27 cellular contexts compared by ENCODE assay signal in the genomic region with DNA sequence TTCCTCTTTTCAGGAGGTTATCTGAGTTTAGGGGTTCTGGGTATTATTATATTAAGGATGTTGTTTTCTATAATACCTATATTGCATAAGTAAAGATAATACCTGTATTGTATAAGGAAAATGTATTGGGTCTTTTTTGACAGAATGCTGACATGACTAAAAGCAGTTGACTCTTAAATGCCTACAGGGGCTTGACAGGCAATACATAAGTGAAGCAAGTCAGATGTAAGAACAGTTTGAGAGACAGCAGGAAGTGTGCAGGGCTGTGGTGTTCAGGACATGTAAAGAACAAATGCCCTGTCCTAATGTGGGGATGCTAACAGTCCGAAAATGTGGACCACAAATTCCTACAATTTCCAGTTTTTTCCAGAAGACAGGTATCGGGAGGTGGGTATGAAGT. TPM values are rescaled to one million over a fixed set of nuclear protein-coding genes. Genes with fewer than 3 reads are reported as not detected.
DNase-seq lines count a peak whose midpoint lies in the region; ATAC-seq, FAIRE-seq and TF ChIP-seq lines count a peak whose summit lies in the region.
"Had no signal": no experiment of that assay in that cellular context is flagged by ENCODE, and none has a peak within 500 bp of the region (broad histone marks: within the 10 kb centered on the region; RNA-seq: fewer than 3 reads in every experiment).

No MANE protein-coding gene starts in this region.

- no peaks in the 10 kb centered on the region for H3K79me2 ChIP-seq in HepG2 (ENCODE audit: insufficient read depth, low read length)
- no peaks in the 10 kb centered on the region for H3K79me2 ChIP-seq in neural cell (replicated peaks; ENCODE audit: insufficient read depth, low read length)

- TF ChIP-seq CTCF in A549 (IDR thresholded peaks at IDR 0.05) (no peak), HepG2 (CRISPR knock-in tag; IDR thresholded peaks at IDR 0.05) (no peak), neural cell (IDR thresholded peaks at IDR 0.05; ENCODE audit: poor library complexity, severe bottlenecking) (no peak)

- H3K9me2 ChIP-seq in neural cell (ENCODE audit: insufficient read depth, low read length): no peaks in the 10 kb centered on the region

- no peak overlapping the region for H3K4me2 ChIP-seq in A549
- no peak overlapping the region for H3K4me2 ChIP-seq in HepG2 (ENCODE audit: low read depth, low read length)
- H3K4me2 ChIP-seq in neural cell (ENCODE audit: low read length): no peak overlapping the region
- H3K4me2 ChIP-seq: BLaER1 had no signal

- H4K20me1 ChIP-seq in HepG2 (ENCODE audit: insufficient read depth, low read length) (no peaks in the 10 kb centered on the region), neural cell (ENCODE audit: insufficient read depth) (no peaks in the 10 kb centered on the region)
- H4K20me1 ChIP-seq: BLaER1 had no signal

- no peaks in the 10 kb centered on the region for H3K9me3 Mint-ChIP-seq in activated naive CD4-positive, alpha-beta T cell treated with anti-CD3 and anti-CD28 coated beads, Interleukin-2, amount 50 U/mL, for 72 hours
- H3K9me3 Mint-ChIP-seq: CD4-positive, alpha-beta memory T cell had no signal

- CTCF ChIA-PET in A549 (lab: Yijun Ruan, JAX): no interaction called here
- CTCF ChIA-PET in HepG2 (lab: Yijun Ruan, JAX; ENCODE audit: low intra/inter-chr PET ratio, low total read pairs): no interaction called here

- no TSS peak for BruUV-seq in HepG2 (replicated peaks; lab: Mats Ljungman, UMichigan)

- TF ChIP-seq EP300 in A549 (IDR thresholded peaks at IDR 0.05) (no peak), HepG2 (IDR thresholded peaks at IDR 0.05; ENCODE audit: low read depth in 2 of 2, low read length in 2 of 2) (no peak), HepG2 (CRISPR knock-in tag; IDR thresholded peaks at IDR 0.05; ENCODE audit: borderline replicate concordance) (no peak), neural cell (conservative IDR thresholded peaks at IDR 0.05; ENCODE audit: poor library complexity, severe bottlenecking) (peak; percentile 80)

- no peak overlapping the region for H3K9ac ChIP-seq in HepG2 (ENCODE audit: insufficient read depth, low read depth, low read length)
- no peak overlapping the region for H3K9ac ChIP-seq in neural cell (ENCODE audit: low read length)
- H3K9ac ChIP-seq: BLaER1 had no signal

- H3K36me3 ChIP-seq in HepG2 (replicated peaks in 1 of 2; ENCODE audit: control insufficient read depth in 1 of 2, insufficient read depth in 2 of 2, low read length in 2 of 2): no peaks in the 10 kb centered on the region
- H3K36me3 ChIP-seq in neural cell (ENCODE audit: insufficient read depth, low read length): no peaks in the 10 kb centered on the region
- H3K36me3 ChIP-seq: BE2C, BLaER1 had no signal

- in situ Hi-C loops in HepG2 (cut with HindIII; ENCODE audit: extremely low pct_ligation_motif_present, low pct_unique_long_range_greater_than_20kb): no loop called here

- H3K9me3 ChIP-seq in A549 (no peaks in the 10 kb centered on the region), HepG2 (ENCODE audit: low read length) (no peaks in the 10 kb centered on the region), neural cell (ENCODE audit: low read length) (no peaks in the 10 kb centered on the region)
- H3K9me3 ChIP-seq: BE2C, BLaER1 had no signal

- TF ChIP-seq RAD21 in A549 (conservative IDR thresholded peaks at IDR 0.05 in 1 of 2, IDR thresholded peaks at IDR 0.05 in 1 of 2) (no peak), HepG2 (CRISPR knock-in tag; IDR thresholded peaks at IDR 0.05) (no peak), neural cell (conservative IDR thresholded peaks at IDR 0.05) (no peak)

- no peak overlapping the region for H2AFZ ChIP-seq in HepG2 (ENCODE audit: low read length)
- H2AFZ ChIP-seq in neural cell (ENCODE audit: low read depth, low read length): no peak overlapping the region

- WGBS in A549 (ENCODE audit: missing lambda C conversion rate): 0% methylated on average over 2 of the region's 2 CpGs
- 0% methylated on average over 2 of the region's 2 CpGs for WGBS in HepG2 (ENCODE audit: low lambda C conversion rate)

- DNase-seq in A549 (ENCODE audit: low read depth in 1 of 2, low spot score in 1 of 2): no peak
- DNase-seq in HepG2 (ENCODE audit: low spot score): no peak
- no peak for DNase-seq in sciatic nerve (ENCODE audit: low spot score)
- no peak for DNase-seq in stimulated activated naive CD4-positive, alpha-beta T cell (lab: John Stamatoyannopoulos, UW)
- DNase-seq in activated naive CD4-positive, alpha-beta T cell treated with anti-CD3 and anti-CD28 coated beads, Interleukin-2, amount 50 U/mL, for 72 hours (ENCODE audit: low spot score in 2 of 2): no peak
- DNase-seq: ACHN; BE2C; C1 segment of cervical spinal cord; CD4-positive, alpha-beta memory T cell; CD4-positive, CD25-positive, alpha-beta regulatory T cell; CD8-positive, alpha-beta memory T cell; COR-L47; DMS 273 treated with DMSO at 0.1 percent for 48 hours; DMS153; DMS53; DMS79; DND-41; EL; GDM1 had no signal

- POLR2A ChIA-PET in A549 (lab: Yijun Ruan, JAX): no interaction called here
- POLR2A ChIA-PET in HepG2 (lab: Yijun Ruan, JAX): no interaction called here

- H3K27ac ChIP-seq in A549: no peak overlapping the region
- no peak overlapping the region for H3K27ac ChIP-seq in HepG2 (ENCODE audit: extremely low read length, insufficient read depth, low read length)
- no peak overlapping the region for H3K27ac ChIP-seq in neural cell (ENCODE audit: low read length)
- H3K27ac ChIP-seq: 22Rv1, BLaER1 had no signal

- H3K4me1 ChIP-seq in A549 (no peaks in the 10 kb centered on the region), HepG2 (ENCODE audit: insufficient read depth, low read length) (no peaks in the 10 kb centered on the region)
- H3K4me1 ChIP-seq: BE2C, BLaER1 had no signal

- H3K4me3 ChIP-seq in A549: no peak overlapping the region
- H3K4me3 ChIP-seq in HepG2 (replicated peaks in 1 of 3; ENCODE audit: insufficient read depth in 1 of 3, low read depth in 2 of 3, low read length in 3 of 3): no peak overlapping the region
- H3K4me3 ChIP-seq in neural cell (ENCODE audit: low read length): no peak overlapping the region
- H3K4me3 ChIP-seq: BLaER1, GM12878 had no signal

- TF ChIP-seq POLR2A in A549 (IDR thresholded peaks at IDR 0.05; ENCODE audit: low read length) (no peak), HepG2 (IDR thresholded peaks at IDR 0.05; ENCODE audit: insufficient read depth in 1 of 2, low read depth in 2 of 2, low read length in 2 of 2) (no peak)

- H3K36me3 Mint-ChIP-seq in activated naive CD4-positive, alpha-beta T cell treated with anti-CD3 and anti-CD28 coated beads, Interleukin-2, amount 50 U/mL, for 72 hours: no peaks in the 10 kb centered on the region
- H3K36me3 Mint-ChIP-seq: CD14-positive monocyte; CD4-positive, alpha-beta memory T cell; CD4-positive, CD25-positive, alpha-beta regulatory T cell; CD8-positive, alpha-beta memory T cell had no signal

- intact Hi-C loops in HepG2 (cut with micrococcal nuclease; ENCODE audit: unreplicated experiment) (no loop called here), sciatic nerve (cut with DNase I) (no loop called here)

- no peak for FAIRE-seq in A549 (lab: Jason Lieb, UNC)
- FAIRE-seq in HepG2 (lab: Jason Lieb, UNC): no peak
- FAIRE-seq: GM12878, GM12892, GM18507 had no signal

- ATAC-seq in A549 (no peak), HepG2 (no peak), sciatic nerve (no peak)
- ATAC-seq in activated naive CD4-positive, alpha-beta T cell treated with anti-CD3 and anti-CD28 coated beads, Interleukin-2, amount 50 U/mL, for 72 hours: no peak
- ATAC-seq: GM12878 had no signal

- no peaks in the 10 kb centered on the region for H3K27me3 ChIP-seq in HepG2 (ENCODE audit: control insufficient read depth in 1 of 2, insufficient read depth in 2 of 2, low read length in 2 of 2)
- no peaks in the 10 kb centered on the region for H3K27me3 ChIP-seq in neural cell (ENCODE audit: insufficient read depth, low read depth, low read length)
- H3K27me3 ChIP-seq: BE2C, BLaER1 had no signal

- H3K27ac Mint-ChIP-seq in activated naive CD4-positive, alpha-beta T cell treated with anti-CD3 and anti-CD28 coated beads, Interleukin-2, amount 50 U/mL, for 72 hours: no peak overlapping the region
- H3K27ac Mint-ChIP-seq: CD14-positive monocyte; CD4-positive, alpha-beta memory T cell; CD4-positive, CD25-positive, alpha-beta regulatory T cell; CD8-positive, alpha-beta memory T cell had no signal

- no peaks in the 10 kb centered on the region for H3F3A ChIP-seq in neural cell (ENCODE audit: insufficient read depth, low read length, poor library complexity, severe bottlenecking)

RNA-seq across cellular contexts. Expression of a gene that starts 30.2 kb away (rescaled TPM):
- not detected in 2 replicates for polyA plus RNA-seq in A549 (2011; rRNA removed)
- not detected in 2 replicates for polyA plus RNA-seq in A549 (2012; cell fraction: cytosol; rRNA removed)
- not detected in 2 replicates for polyA plus RNA-seq in A549 (2012; cell fraction: nucleus; rRNA removed)
- not detected in 3 replicates for polyA plus RNA-seq in A549 (2017; fragmentation: RNase III; extraction: RNeasy Plus Mini Kit Qiagen cat#74134 plus additional on column Dnase treatment)
- polyA minus RNA-seq in A549 (2011; rRNA and poly(A)+ RNA removed): not detected in 2 replicates
- not detected in 2 replicates for total RNA-seq in HepG2 (2016; rRNA removed; fragmentation: Illumina TruSeq; extraction: Trizol)
- not detected in 2 replicates for total RNA-seq in HepG2 (2016; cell fraction: cytosol; rRNA removed; fragmentation: Illumina TruSeq; extraction: Trizol; ENCODE audit: low read depth)
- not detected in 2 replicates for total RNA-seq in HepG2 (2016; cell fraction: insoluble cytoplasmic fraction; rRNA removed; fragmentation: Illumina TruSeq; extraction: Trizol)
- total RNA-seq in HepG2 (2016; cell fraction: membrane; rRNA removed; fragmentation: Illumina TruSeq; extraction: Trizol): not detected in 2 replicates
- total RNA-seq in HepG2 (2016; cell fraction: nucleus; rRNA removed; fragmentation: Illumina TruSeq; extraction: Trizol): not detected in 2 replicates
- polyA plus RNA-seq in HepG2 (2011; rRNA removed): not detected in 2 replicates
- polyA plus RNA-seq in HepG2 (2011; cell fraction: cytosol; rRNA removed): not detected in 2 replicates
- polyA plus RNA-seq in HepG2 (2011; cell fraction: nucleus; rRNA removed): not detected in 2 replicates
- not detected in 2 replicates for polyA plus RNA-seq in HepG2 (2012)
- not detected in 2 replicates for polyA plus RNA-seq in HepG2 (2016; cell fraction: cytosol; fragmentation: Illumina TruSeq; extraction: Trizol; ENCODE audit: low read depth)
- polyA plus RNA-seq in HepG2 (2016; cell fraction: insoluble cytoplasmic fraction; fragmentation: Illumina TruSeq; extraction: Trizol; ENCODE audit: low read depth): not detected in 2 replicates
- not detected in 2 replicates for polyA plus RNA-seq in HepG2 (2016; cell fraction: membrane; fragmentation: Illumina TruSeq; extraction: Trizol; ENCODE audit: low read depth)
- polyA plus RNA-seq in HepG2 (2016; cell fraction: nucleus; fragmentation: Illumina TruSeq; extraction: Trizol; ENCODE audit: insufficient read depth, low read depth): not detected in 2 replicates
- not detected in 2 replicates for polyA minus RNA-seq in HepG2 (2011; rRNA and poly(A)+ RNA removed; ENCODE audit: low replicate concordance)
- not detected in 2 replicates for polyA minus RNA-seq in HepG2 (2011; cell fraction: cytosol; rRNA and poly(A)+ RNA removed)
- polyA minus RNA-seq in HepG2 (2011; cell fraction: nucleus; rRNA and poly(A)+ RNA removed): not detected in 2 replicates
- 3.2 and 4.0 TPM in 2 replicates for polyA plus RNA-seq in neural cell
- polyA minus RNA-seq in neural cell: 7.1 and 8.3 TPM in 2 replicates
- 0.89 TPM for total RNA-seq in sciatic nerve
- total RNA-seq in activated naive CD4-positive, alpha-beta T cell treated with anti-CD3 and anti-CD28 coated beads, Interleukin-2, amount 50 U/mL, for 72 hours: not detected
- total RNA-seq: CD4-positive, alpha-beta memory T cell; CD4-positive, CD25-positive, alpha-beta regulatory T cell; CD8-positive, alpha-beta memory T cell; G401; GM12878 had no signal
- polyA plus RNA-seq: CD14-positive monocyte; CD4-positive, alpha-beta memory T cell; CD4-positive, CD25-positive, alpha-beta regulatory T cell; CD8-positive, alpha-beta memory T cell had no signal
